ENCODE assay signal across 8 cellular contexts in genomic region chr7:101814996-101815825, GRCh38. TPM values are rescaled to one million over a fixed set of nuclear protein-coding genes. Genes with fewer than 3 reads are reported as not detected.
DNase-seq lines count a peak whose midpoint lies in the region; ATAC-seq and TF ChIP-seq lines count a peak whose summit lies in the region.

No MANE protein-coding gene starts in this region.

- peaks cover 35% of the 10 kb centered on the region for H3K79me2 ChIP-seq in SU-DHL-6 (ENCODE audit: insufficient read depth, low read length)

- H3K27me3 ChIP-seq in SU-DHL-6 (ENCODE audit: low read length) = no peaks in the 10 kb centered on the region
- H3K27me3 ChIP-seq in ascending aorta = no peaks in the 10 kb centered on the region
- peaks cover 25% of the 10 kb centered on the region for H3K27me3 ChIP-seq in iPS-18a (ENCODE audit: control insufficient read depth, insufficient read depth, low read length)

- peak overlapping the region; percentile 66 for H3K4me2 ChIP-seq in SU-DHL-6 (ENCODE audit: low read depth, low read length, poor library complexity, severe bottlenecking)

- H4K20me1 ChIP-seq in SU-DHL-6 (ENCODE audit: low read depth, low read length) = no peaks in the 10 kb centered on the region

- H3K9me3 ChIP-seq in SU-DHL-6 (ENCODE audit: insufficient read depth, low read length) (no peaks in the 10 kb centered on the region), ascending aorta (no peaks in the 10 kb centered on the region), iPS-18a (ENCODE audit: control insufficient read depth, low read depth, low read length) (no peaks in the 10 kb centered on the region)

- peak overlapping the region; percentile 70 for H3K27ac ChIP-seq in SU-DHL-6 (ENCODE audit: low read depth, low read length)
- H3K27ac ChIP-seq in ascending aorta = peak overlapping the region; percentile 73 to 88
- H3K27ac ChIP-seq in iPS-18a (ENCODE audit: low read length) = no peak overlapping the region
- peak overlapping the region in 20 of 21 experiments; percentile 13 to 82 (median 58) for H3K27ac ChIP-seq in skin epidermis

- intact Hi-C loops in ascending aorta (cut with DNase I) = loop anchor here (1.0 to 5.0 kb wide), 6 partner anchors 108 to 422 kb away; no protein-coding TSS in a partner anchor

- H3K4me1 ChIP-seq in ascending aorta (peaks cover 0 to 13% of the 10 kb centered on the region in 2 donors), iPS-18a (ENCODE audit: control insufficient read depth, low read depth, low read length) (peaks cover 33% of the 10 kb centered on the region)

- ATAC-seq in HG03432 (IDR thresholded peaks at IDR 0.05; ENCODE audit: unreplicated experiment) = peak; percentile 33

- H3K36me3 ChIP-seq in SU-DHL-6 (ENCODE audit: low read length) (peaks cover 8% of the 10 kb centered on the region), ascending aorta (no peaks in the 10 kb centered on the region), iPS-18a (ENCODE audit: control insufficient read depth, low read depth, low read length) (no peaks in the 10 kb centered on the region)

- TF ChIP-seq CTCF in SU-DHL-6 (IDR thresholded peaks at IDR 0.05; ENCODE audit: insufficient read depth, low read length, poor library complexity, severe bottlenecking) (peak; percentile 43), ascending aorta (IDR thresholded peaks at IDR 0.05) (peak in 2 of 3 experiments; percentile 17 to 46)

- peaks cover 60% of the 10 kb centered on the region for H3F3A ChIP-seq in SU-DHL-6 (ENCODE audit: insufficient read depth)

- H3K9ac ChIP-seq in SU-DHL-6 (ENCODE audit: low read length) = peak overlapping the region; percentile 73
- no peak overlapping the region for H3K9ac ChIP-seq in iPS-18a (ENCODE audit: low read length)

- no peaks in the 10 kb centered on the region for H3K9me2 ChIP-seq in SU-DHL-6 (replicated peaks; ENCODE audit: insufficient read depth, low read length)

- peak; percentile 33 to 38 for DNase-seq in AML-193 (lab: John Stamatoyannopoulos, UW)
- peak; percentile 75 for DNase-seq in GM19238 (ENCODE audit: insufficient read length, low spot score)
- DNase-seq in ascending aorta (ENCODE audit: low spot score in 2 of 2) = peak in 1 of 2 donors; percentile 73
- no peak for DNase-seq in NCI-H1694 (lab: John Stamatoyannopoulos, UW)

- peak overlapping the region; percentile 23 for H2AFZ ChIP-seq in SU-DHL-6 (ENCODE audit: low read depth, low read length, severe bottlenecking)

- H3K4me3 ChIP-seq in SU-DHL-6 (ENCODE audit: insufficient read depth, low read length, poor library complexity, severe bottlenecking) (peak overlapping the region; percentile 72), ascending aorta (peak overlapping the region; percentile 65 to 90), iPS-18a (ENCODE audit: low read length) (peak overlapping the region; percentile 58), skin epidermis (peak overlapping the region; percentile 45 to 79 (median 56))

RNA-seq across cellular contexts. Expression of gene CUX1, which starts 2.2 kb away (rescaled TPM):
- 101 TPM for total RNA-seq in ascending aorta
